In genomic region chr12:48678561-48679185, GRCh38 we compare ENCODE assay signal across 11 cellular contexts. TPM values are rescaled to one million over a fixed set of nuclear protein-coding genes. Genes with fewer than 3 reads are reported as not detected.
DNase-seq lines count a peak whose midpoint lies in the region; ATAC-seq and TF ChIP-seq lines count a peak whose summit lies in the region.
"Had no signal": no experiment of that assay in that cellular context is flagged by ENCODE, and none has a peak within 500 bp of the region (broad histone marks: within the 10 kb centered on the region; RNA-seq: fewer than 3 reads in every experiment).

No MANE protein-coding gene starts in this region.

- ATAC-seq in CD4-positive, CD25-positive, alpha-beta regulatory T cell (ENCODE audit: low read depth in 2 of 2) = no peak
- ATAC-seq in natural killer cell treated with Interleukin-12 subunit alpha and Interleukin-12 subunit beta and Interleukin-15 and Interleukin-18, amount 100 ng/mL, for 72 hours = no peak
- ATAC-seq in GM19324 (IDR thresholded peaks at IDR 0.05; ENCODE audit: low FRiP score, unreplicated experiment) = no peak

- H3K27ac Mint-ChIP-seq in CD4-positive, CD25-positive, alpha-beta regulatory T cell = peak overlapping the region in 2 of 3 donors; percentile 75 to 85
- peak overlapping the region; percentile 40 to 87 (median 55) for H3K27ac Mint-ChIP-seq in IgD-negative memory B cell
- H3K27ac Mint-ChIP-seq in natural killer cell treated with Interleukin-12 subunit alpha and Interleukin-12 subunit beta and Interleukin-15 and Interleukin-18, amount 100 ng/mL, for 72 hours = peak overlapping the region; percentile 49 to 59

- WGBS in suprapubic skin = 57% methylated on average over 3 of the region's 3 CpGs

- no peak for TF ChIP-seq EP300 in suprapubic skin (IDR thresholded peaks at IDR 0.05)

- no peaks in the 10 kb centered on the region for H3K9me3 Mint-ChIP-seq in CD4-positive, CD25-positive, alpha-beta regulatory T cell
- H3K9me3 Mint-ChIP-seq in IgD-negative memory B cell = no peaks in the 10 kb centered on the region
- H3K9me3 Mint-ChIP-seq in natural killer cell treated with Interleukin-12 subunit alpha and Interleukin-12 subunit beta and Interleukin-15 and Interleukin-18, amount 100 ng/mL, for 72 hours = no peaks in the 10 kb centered on the region

- no peaks in the 10 kb centered on the region for H3K9me3 ChIP-seq in CD4-positive, CD25-positive, alpha-beta regulatory T cell (ENCODE audit: control insufficient read depth in 2 of 2, low read length in 2 of 2)
- no peaks in the 10 kb centered on the region for H3K9me3 ChIP-seq in suprapubic skin
- H3K9me3 ChIP-seq: esophagus squamous epithelium had no signal

- H3K4me1 ChIP-seq in CD4-positive, CD25-positive, alpha-beta regulatory T cell (ENCODE audit: control insufficient read depth, insufficient read depth, low read length, poor library complexity, severe bottlenecking) = peaks cover 63% of the 10 kb centered on the region
- H3K4me1 ChIP-seq in suprapubic skin = peaks cover 47% of the 10 kb centered on the region

- no peaks in the 10 kb centered on the region for H3K27me3 Mint-ChIP-seq in CD4-positive, CD25-positive, alpha-beta regulatory T cell
- no peaks in the 10 kb centered on the region for H3K27me3 Mint-ChIP-seq in IgD-negative memory B cell
- H3K27me3 Mint-ChIP-seq in natural killer cell treated with Interleukin-12 subunit alpha and Interleukin-12 subunit beta and Interleukin-15 and Interleukin-18, amount 100 ng/mL, for 72 hours = no peaks in the 10 kb centered on the region

- H3K36me3 ChIP-seq in CD4-positive, CD25-positive, alpha-beta regulatory T cell (ENCODE audit: control insufficient read depth, insufficient read depth, low read length) = peaks cover 47% of the 10 kb centered on the region
- H3K36me3 ChIP-seq in H7 (replicated peaks; ENCODE audit: control insufficient read depth, insufficient read depth, low read length) = peaks cover 15% of the 10 kb centered on the region
- H3K36me3 ChIP-seq in suprapubic skin = peaks cover 36% of the 10 kb centered on the region

- no peaks in the 10 kb centered on the region for H3K27me3 ChIP-seq in CD4-positive, CD25-positive, alpha-beta regulatory T cell (ENCODE audit: control insufficient read depth, insufficient read depth, low read length)
- no peaks in the 10 kb centered on the region; the same call in 1 of the 2 replicates for H3K27me3 ChIP-seq in H7 (ENCODE audit: control insufficient read depth, insufficient read depth, low read length)
- no peaks in the 10 kb centered on the region for H3K27me3 ChIP-seq in suprapubic skin
- H3K27me3 ChIP-seq: esophagus squamous epithelium had no signal

- H3K4me3 ChIP-seq in CD4-positive, CD25-positive, alpha-beta regulatory T cell (ENCODE audit: low read depth, low read length) = peak overlapping the region; percentile 79
- H3K4me3 ChIP-seq in H7 (ENCODE audit: insufficient read depth, low read depth, low read length) = no peak overlapping the region
- H3K4me3 ChIP-seq in suprapubic skin = no peak overlapping the region

- peak overlapping the region; percentile 43 for H3K27ac ChIP-seq in CD4-positive, CD25-positive, alpha-beta regulatory T cell (ENCODE audit: insufficient read depth, low read length, poor library complexity, severe bottlenecking)
- no peak overlapping the region for H3K27ac ChIP-seq in suprapubic skin
- H3K27ac ChIP-seq: esophagus squamous epithelium had no signal

- H3K4me1 Mint-ChIP-seq in CD4-positive, CD25-positive, alpha-beta regulatory T cell = peaks cover 24 to 72% (median 47%) of the 10 kb centered on the region in 4 donors
- peaks cover 30 to 40% (median 35%) of the 10 kb centered on the region in 3 donors for H3K4me1 Mint-ChIP-seq in IgD-negative memory B cell
- peaks cover 34 to 35% of the 10 kb centered on the region in 2 donors for H3K4me1 Mint-ChIP-seq in natural killer cell treated with Interleukin-12 subunit alpha and Interleukin-12 subunit beta and Interleukin-15 and Interleukin-18, amount 100 ng/mL, for 72 hours (ENCODE audit: low read depth in 2 of 2)

- peak overlapping the region; percentile 75 to 99 (median 97) for H3K4me3 Mint-ChIP-seq in CD4-positive, CD25-positive, alpha-beta regulatory T cell
- peak overlapping the region in 3 of 4 donors; percentile 56 to 90 (median 83) for H3K4me3 Mint-ChIP-seq in IgD-negative memory B cell
- peak overlapping the region; percentile 81 for H3K4me3 Mint-ChIP-seq in natural killer cell treated with Interleukin-12 subunit alpha and Interleukin-12 subunit beta and Interleukin-15 and Interleukin-18, amount 100 ng/mL, for 72 hours

- peaks cover 31% of the 10 kb centered on the region for H3K36me3 Mint-ChIP-seq in CD4-positive, CD25-positive, alpha-beta regulatory T cell
- peaks cover 1% of the 10 kb centered on the region for H3K36me3 Mint-ChIP-seq in IgD-negative memory B cell
- H3K36me3 Mint-ChIP-seq in natural killer cell treated with Interleukin-12 subunit alpha and Interleukin-12 subunit beta and Interleukin-15 and Interleukin-18, amount 100 ng/mL, for 72 hours = peaks cover 13% of the 10 kb centered on the region

- no peak for TF ChIP-seq POLR2A in suprapubic skin (IDR thresholded peaks at IDR 0.05)

- TF ChIP-seq CTCF in suprapubic skin (IDR thresholded peaks at IDR 0.05) = no peak

- DNase-seq in CD4-positive, CD25-positive, alpha-beta regulatory T cell = no peak
- DNase-seq in amniotic epithelial cell (ENCODE audit: low read depth) (peak; percentile 17), H7 (no peak), NCI-H128 (lab: John Stamatoyannopoulos, UW; ENCODE audit: unreplicated experiment) (no peak), suprapubic skin (ENCODE audit: low spot score in 2 of 2) (no peak)
- no peak for DNase-seq in natural killer cell treated with Interleukin-12 subunit alpha and Interleukin-12 subunit beta and Interleukin-15 and Interleukin-18, amount 100 ng/mL, for 72 hours (ENCODE audit: low spot score)
- DNase-seq: activated effector memory CD4-positive, alpha-beta T cell treated with anti-CD3 and anti-CD28 coated beads, Interleukin-2, amount 50 U/mL, for 16 hours; esophagus squamous epithelium; NCI-H1930 had no signal

RNA-seq across cellular contexts. Expression of gene KANSL2, which starts 3.4 kb away (rescaled TPM):
- 116 TPM for total RNA-seq in CD4-positive, CD25-positive, alpha-beta regulatory T cell
- polyA plus RNA-seq in CD4-positive, CD25-positive, alpha-beta regulatory T cell = 10 to 100 TPM; 30.9 to 40.8 (median 39.7) TPM
- polyA plus RNA-seq in IgD-negative memory B cell = 47.8 TPM
- 10 to 100 TPM; 42.5 to 77.9 TPM for total RNA-seq in natural killer cell treated with Interleukin-12 subunit alpha and Interleukin-12 subunit beta and Interleukin-15 and Interleukin-18, amount 100 ng/mL, for 72 hours
- total RNA-seq in H7 (2014; rRNA removed; shearing (Covaris generic)) = 41.2 and 41.4 TPM in 2 replicates
- 10 to 100 TPM; 39.0 to 92.7 (median 62.4) TPM for total RNA-seq in suprapubic skin

RNA-seq across cellular contexts. Expression of gene CCNT1, which starts 37.8 kb away (rescaled TPM):
- total RNA-seq in CD4-positive, CD25-positive, alpha-beta regulatory T cell = 117 TPM
- 10 to 100 TPM; 11.4 to 21.0 (median 16.1) TPM for polyA plus RNA-seq in CD4-positive, CD25-positive, alpha-beta regulatory T cell
- 14.9 TPM for polyA plus RNA-seq in IgD-negative memory B cell
- 10 to 100 TPM; 53.4 to 64.0 TPM for total RNA-seq in natural killer cell treated with Interleukin-12 subunit alpha and Interleukin-12 subunit beta and Interleukin-15 and Interleukin-18, amount 100 ng/mL, for 72 hours
- total RNA-seq in H7 (2014; rRNA removed; shearing (Covaris generic)) = 25.6 and 37.4 TPM in 2 replicates
- 10 to 100 TPM; 23.4 to 74.4 (median 36.4) TPM for total RNA-seq in suprapubic skin
